ENCODE assay signal across 25 cellular contexts in the genomic region with DNA sequence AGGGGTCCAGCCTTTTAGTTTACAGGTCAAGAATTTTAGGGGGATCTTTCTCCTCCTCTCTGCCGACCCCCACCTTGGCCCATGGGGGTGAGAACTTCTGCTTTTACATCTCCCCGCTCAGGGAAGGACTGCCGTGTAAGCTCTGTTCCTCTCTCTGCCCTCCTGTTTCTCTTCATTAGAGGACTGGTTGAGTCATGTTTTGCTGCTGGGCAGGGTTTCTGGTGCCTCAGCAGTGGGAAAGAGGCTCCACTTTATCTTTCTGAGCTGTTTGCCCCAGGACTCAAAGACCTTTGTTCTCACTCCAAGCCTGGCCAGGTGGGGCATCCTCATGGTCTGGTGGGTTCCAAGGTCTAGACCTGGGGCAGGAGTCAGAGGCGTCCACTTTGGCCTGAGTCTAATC.
"Had no signal": no experiment of that assay in that cellular context is flagged by ENCODE, and none has a peak within 500 bp of the region (broad histone marks: within the 10 kb centered on the region; RNA-seq: fewer than 3 reads in every experiment).

No MANE protein-coding gene starts in this region.

- DNase-seq: cerebellar nuclear complex; dermis blood vessel endothelial cell; effector CD4-positive, alpha-beta T cell; endodermal cell; heart left ventricle; kidney; left cardiac atrium; left ventricle myocardium inferior; lower lobe of right lung; mesenchymal stem cell; midbrain; psoas muscle; retina; spleen; stimulated activated CD4-positive, alpha-beta T cell treated with anti-CD3 and anti-CD28 coated beads, Interleukin-15, amount 100 ng/mL, for 24 hours; stimulated activated CD4-positive, alpha-beta T cell treated with anti-CD3 and anti-CD28 coated beads, Interleukin-1b, Interleukin-23, amount 100 ng/mL, for 48 hours; stimulated activated CD4-positive, alpha-beta T cell treated with anti-CD3 and anti-CD28 coated beads, Interleukin-4, amount 100 ng/mL, for 24 hours; stomach had no signal

- H3K79me2 ChIP-seq: parathyroid adenoma had no signal

- H3K36me3 ChIP-seq: heart left ventricle, left ventricle myocardium inferior, lower lobe of right lung, spleen, stomach had no signal

- FAIRE-seq: colon, endothelial cell of umbilical vein, frontal cortex, kidney had no signal

- ATAC-seq: heart left ventricle; left cardiac atrium; lower lobe of right lung; natural killer cell treated with Interleukin-12 subunit alpha and Interleukin-12 subunit beta and Interleukin-15 and Interleukin-18, amount 100 ng/mL, for 72 hours; psoas muscle; sciatic nerve; stimulated activated memory B cell treated with anti-CD40 and anti-IgM and Interleukin-4, amounts not matched to agents 10 μg/mL and 1 μg/mL and 100 μg/mL, for 72 hours had no signal

- H3K4me3 ChIP-seq: heart left ventricle, left ventricle myocardium inferior, lower lobe of right lung, psoas muscle, spleen, stomach had no signal

- H2AFZ ChIP-seq: parathyroid adenoma had no signal

- H3K9ac ChIP-seq: parathyroid adenoma had no signal

- H3K9me3 ChIP-seq: heart left ventricle, left ventricle myocardium inferior, lower lobe of right lung, psoas muscle, spleen, stomach had no signal

- H3K4me1 ChIP-seq: left ventricle myocardium inferior, lower lobe of right lung, parathyroid adenoma, psoas muscle had no signal

- H3K27ac ChIP-seq: heart left ventricle, left ventricle myocardium inferior, lower lobe of right lung, parathyroid adenoma, psoas muscle, spleen, stomach had no signal
